19 cellular contexts compared by ENCODE assay signal in genomic region chr10:108360187-108360586, GRCh38.
A peak's percentile ranks its signal among the peaks of the same experiment; 100 is the strongest.
DNase-seq lines count a peak whose midpoint lies in the region; ATAC-seq and TF ChIP-seq lines count a peak whose summit lies in the region.
"Had no signal": no experiment of that assay in that cellular context is flagged by ENCODE, and none has a peak within 500 bp of the region (broad histone marks: within the 10 kb centered on the region; RNA-seq: fewer than 3 reads in every experiment).

No MANE protein-coding gene starts in this region.

- H3K4me3 ChIP-seq in fibroblast of villous mesenchyme (ENCODE audit: low read depth, low read length) (no peak overlapping the region), colonic mucosa (no peak overlapping the region)
- H3K4me3 ChIP-seq: pancreas, sigmoid colon had no signal

- in situ Hi-C loops in Caki2 (cut with HindIII; ENCODE audit: low pct_unique_long_range_greater_than_20kb, low sequenced_read_pairs): no loop called here

- ATAC-seq in HG02610 (IDR thresholded peaks at IDR 0.05; ENCODE audit: unreplicated experiment) (peak; percentile 58), SK-N-SH treated with all-trans-retinoic acid at 6 μM for 48 hours (no peak), HG03139 (IDR thresholded peaks at IDR 0.05; ENCODE audit: unreplicated experiment) (no peak), HG02642 (IDR thresholded peaks at IDR 0.05; ENCODE audit: poor library complexity, unreplicated experiment) (no peak)
- ATAC-seq: naive thymus-derived CD4-positive, alpha-beta T cell; pancreas; T-helper 17 cell had no signal

- H3K9ac ChIP-seq in colonic mucosa (ENCODE audit: low read depth in 2 of 2, low read length in 2 of 2): no peak overlapping the region

- DNase-seq in Caki2 (ENCODE audit: low read depth) (peak; percentile 62), fibroblast of villous mesenchyme (ENCODE audit: low read depth) (peak; percentile 12), globus pallidus (ENCODE audit: low spot score) (no peak), colonic mucosa (no peak)
- DNase-seq: activated B cell treated with CpG ODN at 0.5 μM for 24 hours; H7; head of caudate nucleus; immature natural killer cell; naive thymus-derived CD4-positive, alpha-beta T cell; NCI-H146; NK-92 treated with Interleukin-12 subunit alpha and Interleukin-12 subunit beta, amount 100 ng/mL, for 24 hours; pancreas; sigmoid colon; substantia nigra; T-helper 17 cell had no signal

- no peaks in the 10 kb centered on the region for H3K27me3 ChIP-seq in colonic mucosa
- H3K27me3 ChIP-seq: pancreas, sigmoid colon had no signal

- no peak for TF ChIP-seq CTCF in fibroblast of villous mesenchyme (IDR thresholded peaks at IDR 0.05; ENCODE audit: insufficient read depth, low read depth, low read length)
- no peak for TF ChIP-seq CTCF in colonic mucosa (IDR thresholded peaks at IDR 0.05)

- H3K4me1 ChIP-seq in colonic mucosa: no peaks in the 10 kb centered on the region
- H3K4me1 ChIP-seq: pancreas, sigmoid colon had no signal

- no peaks in the 10 kb centered on the region for H3K36me3 ChIP-seq in colonic mucosa
- H3K36me3 ChIP-seq: pancreas, sigmoid colon had no signal

- no peaks in the 10 kb centered on the region for H3K9me3 ChIP-seq in colonic mucosa
- H3K9me3 ChIP-seq: pancreas, sigmoid colon had no signal

- intact Hi-C loops in colonic mucosa (cut with DNase I): no loop called here

- no peak overlapping the region for H3K27ac ChIP-seq in colonic mucosa
- H3K27ac ChIP-seq: pancreas, sigmoid colon had no signal

TF ChIP-seq in SK-N-SH treated with all-trans-retinoic acid at 6 μM for 48 hours, 23 proteins besides CTCF, POLR2A, EP300 and RAD21:
- TF ChIP-seq ISL1 (CRISPR knock-in tag; IDR thresholded peaks at IDR 0.05) (peak; percentile 68), TOX (CRISPR knock-in tag; IDR thresholded peaks at IDR 0.05; ENCODE audit: borderline replicate concordance) (peak; percentile 26; the same call in 1 of the 2 replicates), ZFP30 (CRISPR knock-in tag; IDR thresholded peaks at IDR 0.05) (no peak)

Comparison
In these comparisons a context has a peak if more than half of its experiments do, and no peak if none do; other contexts are left out.
1. DNase-seq: peak in Caki2 (single experiment) and fibroblast of villous mesenchyme (single experiment); none in globus pallidus (single experiment) and colonic mucosa (single experiment).